In the genomic region with DNA sequence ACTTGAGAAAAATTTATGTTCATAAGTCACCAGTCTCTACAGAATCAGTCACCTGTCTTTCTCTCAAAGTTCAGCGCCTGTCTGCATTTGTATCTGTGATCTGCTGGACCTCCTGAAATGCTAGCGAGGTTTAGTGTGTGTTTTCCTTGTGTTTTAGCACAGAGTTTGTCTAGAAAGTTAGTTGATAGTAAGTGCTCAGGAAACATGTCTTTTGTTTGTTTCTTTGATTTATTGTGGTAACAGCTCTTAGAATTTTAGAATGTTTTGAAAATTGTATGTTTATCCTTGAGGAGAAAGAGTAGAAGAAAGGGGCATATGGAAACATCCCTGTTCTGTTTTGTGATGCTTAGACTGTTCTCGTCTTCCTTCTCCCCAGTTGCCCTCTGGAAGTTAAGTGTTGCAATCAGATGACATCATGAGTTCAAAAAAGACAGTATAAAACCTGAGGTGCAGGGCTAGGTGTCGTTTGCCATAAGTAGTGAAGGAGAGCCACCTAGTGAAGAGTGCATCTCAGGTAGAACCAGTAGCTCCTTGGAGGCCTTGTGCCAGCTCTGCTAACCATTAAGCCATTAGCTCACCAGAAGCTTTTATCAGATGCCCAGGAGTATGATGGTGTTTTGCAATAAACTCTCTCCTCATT, we compare ENCODE assay signal across 9 cellular contexts. TPM values are rescaled to one million over a fixed set of nuclear protein-coding genes. Genes with fewer than 3 reads are reported as not detected.
DNase-seq lines count a peak whose midpoint lies in the region; ATAC-seq, FAIRE-seq and TF ChIP-seq lines count a peak whose summit lies in the region.
"Had no signal": no experiment of that assay in that cellular context is flagged by ENCODE, and none has a peak within 500 bp of the region (broad histone marks: within the 10 kb centered on the region; RNA-seq: fewer than 3 reads in every experiment).

No MANE protein-coding gene starts in this region.

- H3K27ac Mint-ChIP-seq in WTC11, result 0 out of 2 replicates have a peak overlapping the region, but pooled peaks have one; percentile 88
- no peak overlapping the region for H3K27ac Mint-ChIP-seq in activated naive CD8-positive, alpha-beta T cell treated with anti-CD3 and anti-CD28 coated beads for 36 hours
- H3K27ac Mint-ChIP-seq: activated T-helper 1 cell treated with anti-CD3 and anti-CD28 coated beads, Interleukin-12 subunit alpha, Interleukin-12 subunit beta, Interleukin-2, Interleukin-4 antibody, amounts not matched to agents 30 ng/mL and 10 ng/mL and 1 ng/mL, durations not matched to agents 14 hours and 24 hours and 36 hours had no signal

- no peak overlapping the region for H3K4me3 Mint-ChIP-seq in WTC11
- no peak overlapping the region for H3K4me3 Mint-ChIP-seq in activated naive CD8-positive, alpha-beta T cell treated with anti-CD3 and anti-CD28 coated beads for 36 hours
- H3K4me3 Mint-ChIP-seq: activated T-helper 1 cell treated with anti-CD3 and anti-CD28 coated beads, Interleukin-12 subunit alpha, Interleukin-12 subunit beta, Interleukin-2, Interleukin-4 antibody, amounts not matched to agents 30 ng/mL and 10 ng/mL and 1 ng/mL, durations not matched to agents 14 hours and 24 hours and 36 hours had no signal

- H3K27me3 Mint-ChIP-seq in WTC11 (ENCODE audit: low read depth), result no peaks in the 10 kb centered on the region
- H3K27me3 Mint-ChIP-seq in activated naive CD8-positive, alpha-beta T cell treated with anti-CD3 and anti-CD28 coated beads for 36 hours, result no peaks in the 10 kb centered on the region

- no peak for FAIRE-seq in HTR-8/SVneo (lab: Jason Lieb, UNC)

- CTCF ChIA-PET in WTC11 (lab: Charles Lee), result interaction anchor here (0.9 kb wide), 1 partner anchor 93 kb away, joined by 3 read pairs; no protein-coding TSS in a partner anchor

- H3K4me1 Mint-ChIP-seq in WTC11, result peaks cover 3% of the 10 kb centered on the region; the same call in 1 of the 2 replicates
- H3K4me1 Mint-ChIP-seq in activated naive CD8-positive, alpha-beta T cell treated with anti-CD3 and anti-CD28 coated beads for 36 hours, result peaks cover 11% of the 10 kb centered on the region

- POLR2A ChIA-PET in WTC11 (lab: Charles Lee), result no interaction called here

- ATAC-seq in WTC11 (peak; percentile 60), left colon (peak; percentile 96), HG02840 (IDR thresholded peaks at IDR 0.05; ENCODE audit: low FRiP score, unreplicated experiment) (no peak)

- no peaks in the 10 kb centered on the region for H3K9me3 Mint-ChIP-seq in WTC11
- no peaks in the 10 kb centered on the region for H3K9me3 Mint-ChIP-seq in activated naive CD8-positive, alpha-beta T cell treated with anti-CD3 and anti-CD28 coated beads for 36 hours
- H3K9me3 Mint-ChIP-seq: activated T-helper 1 cell treated with anti-CD3 and anti-CD28 coated beads, Interleukin-12 subunit alpha, Interleukin-12 subunit beta, Interleukin-2, Interleukin-4 antibody, amounts not matched to agents 30 ng/mL and 10 ng/mL and 1 ng/mL, durations not matched to agents 14 hours and 24 hours and 36 hours had no signal

- DNase-seq in DMS79 (lab: John Stamatoyannopoulos, UW) (peak; percentile 58), HTR-8/SVneo (ENCODE audit: insufficient read length, low spot score) (peak; percentile 4), WTC11 (ENCODE audit: low spot score) (no peak), left colon (peak in 1 of 2 donors; percentile 34), globus pallidus (ENCODE audit: low spot score) (no peak), anterior cingulate cortex (lab: John Stamatoyannopoulos, UW) (no peak)
- DNase-seq in activated naive CD8-positive, alpha-beta T cell treated with anti-CD3 and anti-CD28 coated beads for 36 hours, result no peak

- intact Hi-C loops in left colon (cut with DNase I, micrococcal nuclease), result no loop called here

- TF ChIP-seq CTCF in WTC11 (IDR thresholded peaks at IDR 0.05), result no peak

- no peaks in the 10 kb centered on the region for H3K36me3 Mint-ChIP-seq in WTC11
- peaks cover 2% of the 10 kb centered on the region for H3K36me3 Mint-ChIP-seq in activated naive CD8-positive, alpha-beta T cell treated with anti-CD3 and anti-CD28 coated beads for 36 hours

TF ChIP-seq in WTC11, 78 proteins besides CTCF, POLR2A, EP300 and RAD21 (continues in another document):
- TF ChIP-seq, protein P1, sequence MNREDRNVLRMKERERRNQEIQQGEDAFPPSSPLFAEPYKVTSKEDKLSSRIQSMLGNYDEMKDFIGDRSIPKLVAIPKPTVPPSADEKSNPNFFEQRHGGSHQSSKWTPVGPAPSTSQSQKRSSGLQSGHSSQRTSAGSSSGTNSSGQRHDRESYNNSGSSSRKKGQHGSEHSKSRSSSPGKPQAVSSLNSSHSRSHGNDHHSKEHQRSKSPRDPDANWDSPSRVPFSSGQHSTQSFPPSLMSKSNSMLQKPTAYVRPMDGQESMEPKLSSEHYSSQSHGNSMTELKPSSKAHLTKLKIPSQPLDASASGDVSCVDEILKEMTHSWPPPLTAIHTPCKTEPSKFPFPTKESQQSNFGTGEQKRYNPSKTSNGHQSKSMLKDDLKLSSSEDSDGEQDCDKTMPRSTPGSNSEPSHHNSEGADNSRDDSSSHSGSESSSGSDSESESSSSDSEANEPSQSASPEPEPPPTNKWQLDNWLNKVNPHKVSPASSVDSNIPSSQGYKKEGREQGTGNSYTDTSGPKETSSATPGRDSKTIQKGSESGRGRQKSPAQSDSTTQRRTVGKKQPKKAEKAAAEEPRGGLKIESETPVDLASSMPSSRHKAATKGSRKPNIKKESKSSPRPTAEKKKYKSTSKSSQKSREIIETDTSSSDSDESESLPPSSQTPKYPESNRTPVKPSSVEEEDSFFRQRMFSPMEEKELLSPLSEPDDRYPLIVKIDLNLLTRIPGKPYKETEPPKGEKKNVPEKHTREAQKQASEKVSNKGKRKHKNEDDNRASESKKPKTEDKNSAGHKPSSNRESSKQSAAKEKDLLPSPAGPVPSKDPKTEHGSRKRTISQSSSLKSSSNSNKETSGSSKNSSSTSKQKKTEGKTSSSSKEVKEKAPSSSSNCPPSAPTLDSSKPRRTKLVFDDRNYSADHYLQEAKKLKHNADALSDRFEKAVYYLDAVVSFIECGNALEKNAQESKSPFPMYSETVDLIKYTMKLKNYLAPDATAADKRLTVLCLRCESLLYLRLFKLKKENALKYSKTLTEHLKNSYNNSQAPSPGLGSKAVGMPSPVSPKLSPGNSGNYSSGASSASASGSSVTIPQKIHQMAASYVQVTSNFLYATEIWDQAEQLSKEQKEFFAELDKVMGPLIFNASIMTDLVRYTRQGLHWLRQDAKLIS (CRISPR knock-in tag; IDR thresholded peaks at IDR 0.05; ENCODE audit: borderline replicate concordance), result no peak
- TF ChIP-seq, protein P2, sequence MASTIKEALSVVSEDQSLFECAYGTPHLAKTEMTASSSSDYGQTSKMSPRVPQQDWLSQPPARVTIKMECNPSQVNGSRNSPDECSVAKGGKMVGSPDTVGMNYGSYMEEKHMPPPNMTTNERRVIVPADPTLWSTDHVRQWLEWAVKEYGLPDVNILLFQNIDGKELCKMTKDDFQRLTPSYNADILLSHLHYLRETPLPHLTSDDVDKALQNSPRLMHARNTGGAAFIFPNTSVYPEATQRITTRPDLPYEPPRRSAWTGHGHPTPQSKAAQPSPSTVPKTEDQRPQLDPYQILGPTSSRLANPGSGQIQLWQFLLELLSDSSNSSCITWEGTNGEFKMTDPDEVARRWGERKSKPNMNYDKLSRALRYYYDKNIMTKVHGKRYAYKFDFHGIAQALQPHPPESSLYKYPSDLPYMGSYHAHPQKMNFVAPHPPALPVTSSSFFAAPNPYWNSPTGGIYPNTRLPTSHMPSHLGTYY (CRISPR knock-in tag; IDR thresholded peaks at IDR 0.05), result no peak
- TF ChIP-seq, protein P3, sequence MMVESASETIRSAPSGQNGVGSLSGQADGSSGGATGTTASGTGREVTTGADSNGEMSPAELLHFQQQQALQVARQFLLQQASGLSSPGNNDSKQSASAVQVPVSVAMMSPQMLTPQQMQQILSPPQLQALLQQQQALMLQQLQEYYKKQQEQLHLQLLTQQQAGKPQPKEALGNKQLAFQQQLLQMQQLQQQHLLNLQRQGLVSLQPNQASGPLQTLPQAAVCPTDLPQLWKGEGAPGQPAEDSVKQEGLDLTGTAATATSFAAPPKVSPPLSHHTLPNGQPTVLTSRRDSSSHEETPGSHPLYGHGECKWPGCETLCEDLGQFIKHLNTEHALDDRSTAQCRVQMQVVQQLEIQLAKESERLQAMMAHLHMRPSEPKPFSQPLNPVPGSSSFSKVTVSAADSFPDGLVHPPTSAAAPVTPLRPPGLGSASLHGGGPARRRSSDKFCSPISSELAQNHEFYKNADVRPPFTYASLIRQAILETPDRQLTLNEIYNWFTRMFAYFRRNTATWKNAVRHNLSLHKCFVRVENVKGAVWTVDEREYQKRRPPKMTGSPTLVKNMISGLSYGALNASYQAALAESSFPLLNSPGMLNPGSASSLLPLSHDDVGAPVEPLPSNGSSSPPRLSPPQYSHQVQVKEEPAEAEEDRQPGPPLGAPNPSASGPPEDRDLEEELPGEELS (CRISPR knock-in tag; IDR thresholded peaks at IDR 0.05), result no peak
- TF ChIP-seq CREB1 (CRISPR knock-in tag; IDR thresholded peaks at IDR 0.05), result no peak
- no peak for TF ChIP-seq ZNF219 (CRISPR knock-in tag; IDR thresholded peaks at IDR 0.05; ENCODE audit: borderline replicate concordance)
- TF ChIP-seq NR2C2 (CRISPR knock-in tag; IDR thresholded peaks at IDR 0.05), result no peak
- TF ChIP-seq, protein P4, sequence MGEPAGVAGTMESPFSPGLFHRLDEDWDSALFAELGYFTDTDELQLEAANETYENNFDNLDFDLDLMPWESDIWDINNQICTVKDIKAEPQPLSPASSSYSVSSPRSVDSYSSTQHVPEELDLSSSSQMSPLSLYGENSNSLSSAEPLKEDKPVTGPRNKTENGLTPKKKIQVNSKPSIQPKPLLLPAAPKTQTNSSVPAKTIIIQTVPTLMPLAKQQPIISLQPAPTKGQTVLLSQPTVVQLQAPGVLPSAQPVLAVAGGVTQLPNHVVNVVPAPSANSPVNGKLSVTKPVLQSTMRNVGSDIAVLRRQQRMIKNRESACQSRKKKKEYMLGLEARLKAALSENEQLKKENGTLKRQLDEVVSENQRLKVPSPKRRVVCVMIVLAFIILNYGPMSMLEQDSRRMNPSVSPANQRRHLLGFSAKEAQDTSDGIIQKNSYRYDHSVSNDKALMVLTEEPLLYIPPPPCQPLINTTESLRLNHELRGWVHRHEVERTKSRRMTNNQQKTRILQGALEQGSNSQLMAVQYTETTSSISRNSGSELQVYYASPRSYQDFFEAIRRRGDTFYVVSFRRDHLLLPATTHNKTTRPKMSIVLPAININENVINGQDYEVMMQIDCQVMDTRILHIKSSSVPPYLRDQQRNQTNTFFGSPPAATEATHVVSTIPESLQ (CRISPR knock-in tag; IDR thresholded peaks at IDR 0.05), result no peak
- no peak for TF ChIP-seq ZNF416 (CRISPR knock-in tag; IDR thresholded peaks at IDR 0.05)
- TF ChIP-seq ZNF138 (CRISPR knock-in tag; conservative IDR thresholded peaks at IDR 0.05), result no peak
- no peak for TF ChIP-seq SP1 (CRISPR knock-in tag; conservative IDR thresholded peaks at IDR 0.05)

RNA-seq across cellular contexts. Expression of a gene that starts 44.8 kb away (rescaled TPM):
- total RNA-seq in WTC11 (2021) (15.6 to 18.5 TPM (median 18.0 TPM) in 3 replicates), left colon (10 to 100 TPM in 1 of 2 donors, 1 to 10 TPM in 1; 9.0 to 14.4 TPM)
- 1 to 10 TPM; 7.3 to 8.0 TPM for total RNA-seq in activated naive CD8-positive, alpha-beta T cell treated with anti-CD3 and anti-CD28 coated beads for 36 hours

Comparison
In these comparisons a context has a peak if more than half of its experiments do, and no peak if none do; other contexts are left out.
1. DNase-seq: peak in DMS79 (single experiment) and HTR-8/SVneo (single experiment); none in WTC11 (single experiment), globus pallidus (single experiment), activated naive CD8-positive, alpha-beta T cell treated with anti-CD3 and anti-CD28 coated beads for 36 hours (single experiment) and anterior cingulate cortex (0 of 58).